14 cellular contexts compared by ENCODE assay signal in the genomic region with DNA sequence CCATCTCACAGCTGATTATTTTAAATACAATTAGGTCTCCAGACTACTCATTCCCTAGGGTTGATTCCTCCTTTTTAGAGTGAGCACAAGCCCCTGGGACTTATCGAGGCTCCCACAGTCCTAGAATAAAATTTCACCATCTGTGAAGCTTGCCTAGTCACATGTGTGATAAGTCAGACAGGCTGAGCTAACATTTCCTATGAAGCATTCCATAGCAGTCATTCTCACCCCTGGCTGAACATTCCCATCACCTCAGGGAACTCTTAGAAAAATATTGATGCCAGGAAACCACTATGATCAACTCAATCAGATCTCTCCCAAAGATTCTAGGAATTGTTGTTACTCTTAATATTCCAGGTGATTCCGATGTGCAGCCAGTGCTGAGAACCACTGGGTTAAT. TPM values are rescaled to one million over a fixed set of nuclear protein-coding genes. Genes with fewer than 3 reads are reported as not detected.
A peak's percentile ranks its signal among the peaks of the same experiment; 100 is the strongest.
DNase-seq lines count a peak whose midpoint lies in the region; ATAC-seq and TF ChIP-seq lines count a peak whose summit lies in the region.
"Had no signal": no experiment of that assay in that cellular context is flagged by ENCODE, and none has a peak within 500 bp of the region (broad histone marks: within the 10 kb centered on the region; RNA-seq: fewer than 3 reads in every experiment).

No MANE protein-coding gene starts in this region.

- 47% methylated on average over 2 of the region's 2 CpGs for WGBS in right lobe of liver (ENCODE audit: insufficient coverage, low coverage, low lambda C conversion rate, missing lambda C conversion rate)

- no peaks in the 10 kb centered on the region for H3K4me1 ChIP-seq in left lung
- H3K4me1 ChIP-seq in right lobe of liver, result no peaks in the 10 kb centered on the region
- H3K4me1 ChIP-seq: uterus had no signal

- H3K9me3 ChIP-seq in left lung (no peaks in the 10 kb centered on the region), right lobe of liver (no peaks in the 10 kb centered on the region)
- H3K9me3 ChIP-seq: uterus had no signal

- ATAC-seq in left lung (peak; percentile 41), right lobe of liver (no peak), left colon (no peak), HG03139 (IDR thresholded peaks at IDR 0.05; ENCODE audit: unreplicated experiment) (no peak)
- ATAC-seq: T-helper 17 cell had no signal

- H3K4me3 ChIP-seq in AG09309 (ENCODE audit: control insufficient read depth, low read depth, low read length), result no peak overlapping the region
- no peak overlapping the region for H3K4me3 ChIP-seq in left lung
- H3K4me3 ChIP-seq in right lobe of liver, result no peak overlapping the region
- H3K4me3 ChIP-seq: skin epidermis, uterus had no signal

- intact Hi-C loops in left lung (cut with DNase I), result no loop called here
- intact Hi-C loops in right lobe of liver (cut with DNase I), result no loop called here
- intact Hi-C loops in left colon (cut with DNase I, micrococcal nuclease), result no loop called here

- TF ChIP-seq CTCF in AG09309 (IDR thresholded peaks at IDR 0.05; ENCODE audit: control insufficient read depth, insufficient read depth, low read depth, low read length, missing control alignments) (no peak), left lung (IDR thresholded peaks at IDR 0.05) (no peak), right lobe of liver (IDR thresholded peaks at IDR 0.05) (no peak)

- no peak for TF ChIP-seq POLR2A in right lobe of liver (IDR thresholded peaks at IDR 0.05)

- H3K36me3 ChIP-seq in left lung (peaks cover 0 to 3% of the 10 kb centered on the region in 2 donors), right lobe of liver (no peaks in the 10 kb centered on the region)
- H3K36me3 ChIP-seq: uterus had no signal

- DNase-seq in AG09309 (ENCODE audit: low read depth), result peak; percentile 25
- DNase-seq in LHCN-M2 (ENCODE audit: low read depth), result peak; percentile 76
- peak; percentile 50 for DNase-seq in fibroblast of gingiva (ENCODE audit: low read depth)
- DNase-seq in left lung, result no peak
- no peak for DNase-seq in right lobe of liver
- DNase-seq in left colon, result no peak
- DNase-seq in substantia nigra (lab: John Stamatoyannopoulos, UW), result no peak
- DNase-seq: amygdala, NCI-H2081 treated with DMSO at 0.1 percent for 48 hours, T-helper 17 cell, uterus had no signal

- H3K27ac ChIP-seq in left lung, result no peak overlapping the region
- no peak overlapping the region for H3K27ac ChIP-seq in right lobe of liver
- H3K27ac ChIP-seq in substantia nigra (ENCODE audit: low read depth, low read length, poor library complexity, severe bottlenecking), result no peak overlapping the region
- H3K27ac ChIP-seq: KMS-11, uterus had no signal

- H3K27me3 ChIP-seq in left lung, result no peaks in the 10 kb centered on the region
- no peaks in the 10 kb centered on the region for H3K27me3 ChIP-seq in right lobe of liver
- H3K27me3 ChIP-seq: uterus had no signal

RNA-seq across cellular contexts. Expression of gene ARHGEF9, which starts 37.7 kb away (rescaled TPM):
- total RNA-seq in LHCN-M2 (2014; rRNA removed) (12.3 and 17.6 TPM in 2 replicates), left lung (10 to 100 TPM; 23.9 to 26.8 TPM), right lobe of liver (1 to 10 TPM; 5.8 to 9.0 (median 7.5) TPM), left colon (10 to 100 TPM; 31.0 to 40.0 TPM)
- polyA plus RNA-seq in LHCN-M2 (2012), result 12.0 TPM

Comparison
In these comparisons a context has a peak if more than half of its experiments do, and no peak if none do; other contexts are left out.
1. DNase-seq: peak in AG09309 (single experiment), LHCN-M2 (single experiment) and fibroblast of gingiva (single experiment); none in left lung (0 of 2), right lobe of liver (0 of 3), left colon (0 of 2) and substantia nigra (0 of 49).